ENCODE assay signal across 11 cellular contexts in genomic region chr4:140096483-140096861, GRCh38. TPM values are rescaled to one million over a fixed set of nuclear protein-coding genes. Genes with fewer than 3 reads are reported as not detected.
A peak's percentile ranks its signal among the peaks of the same experiment; 100 is the strongest.
DNase-seq lines count a peak whose midpoint lies in the region; ATAC-seq and TF ChIP-seq lines count a peak whose summit lies in the region.
"Had no signal": no experiment of that assay in that cellular context is flagged by ENCODE, and none has a peak within 500 bp of the region (broad histone marks: within the 10 kb centered on the region; RNA-seq: fewer than 3 reads in every experiment).

No MANE protein-coding gene starts in this region.

- H3K9me3 ChIP-seq in mucosa of rectum (ENCODE audit: control insufficient read depth in 2 of 2, low read length in 2 of 2) (no peaks in the 10 kb centered on the region), vagina (no peaks in the 10 kb centered on the region)
- H3K9me3 ChIP-seq: tibial nerve had no signal

- DNase-seq in stimulated activated CD4-positive, alpha-beta T cell treated with anti-CD3 and anti-CD28 coated beads, Interleukin-1b, Interleukin-23, amount 100 ng/mL, for 48 hours = peak; percentile 13
- DNase-seq in stimulated activated CD4-positive, alpha-beta T cell treated with anti-CD3 and anti-CD28 coated beads, Interleukin-2, amount 100 ng/mL, for 24 hours = no peak
- DNase-seq in vagina (ENCODE audit: extremely low spot score in 2 of 2) (no peak), SIG-M5 treated with dmso at 0.1 percent for 504 hours (lab: John Stamatoyannopoulos, UW; ENCODE audit: unreplicated experiment) (no peak)
- no peak for DNase-seq in stimulated activated CD4-positive, alpha-beta T cell treated with anti-CD3 and anti-CD28 coated beads, Interleukin-2, amount 100 ng/mL, for 48 hours
- DNase-seq: NCI-H2029 treated with DMSO at 0.1 percent for 48 hours had no signal

- TF ChIP-seq POLR2A in vagina (IDR thresholded peaks at IDR 0.05) = no peak

- H3K27ac ChIP-seq in mucosa of rectum (ENCODE audit: low read depth in 2 of 2, low read length in 2 of 2) (peak overlapping the region; percentile 12 to 17), vagina (peak overlapping the region; percentile 35)

- H3K9ac ChIP-seq in mucosa of rectum (ENCODE audit: low read depth in 1 of 2, low read length in 2 of 2) = no peak overlapping the region

- peaks cover 84% of the 10 kb centered on the region for H3K4me1 Mint-ChIP-seq in activated naive CD8-positive, alpha-beta T cell (ENCODE audit: low read depth)

- H3K4me3 Mint-ChIP-seq in activated naive CD8-positive, alpha-beta T cell = peak overlapping the region; percentile 88
- H3K4me3 Mint-ChIP-seq: GM23338 had no signal

- no peak for TF ChIP-seq CTCF in vagina (IDR thresholded peaks at IDR 0.05)

- H3K9me3 Mint-ChIP-seq in activated naive CD8-positive, alpha-beta T cell (ENCODE audit: low read depth) = no peaks in the 10 kb centered on the region
- H3K9me3 Mint-ChIP-seq: GM23338 had no signal

- peak overlapping the region in 1 of 2 donors; percentile 10 for H3K4me3 ChIP-seq in mucosa of rectum (ENCODE audit: low read length in 2 of 2)
- no peak overlapping the region for H3K4me3 ChIP-seq in vagina
- H3K4me3 ChIP-seq: GM23338, tibial nerve had no signal

- H3K27me3 Mint-ChIP-seq in activated naive CD8-positive, alpha-beta T cell = no peaks in the 10 kb centered on the region

- no peak for ATAC-seq in GM19035 (IDR thresholded peaks at IDR 0.05; ENCODE audit: unreplicated experiment)
- ATAC-seq: GM23338 had no signal

- H3K4me1 ChIP-seq in mucosa of rectum (ENCODE audit: control insufficient read depth in 2 of 2, insufficient read depth in 2 of 2, low read length in 2 of 2) (peaks cover 24 to 28% of the 10 kb centered on the region in 2 donors), vagina (peaks cover 74% of the 10 kb centered on the region)

- intact Hi-C loops in vagina (cut with DNase I) = no loop called here

- no peaks in the 10 kb centered on the region for H3K36me3 ChIP-seq in mucosa of rectum (ENCODE audit: control insufficient read depth in 2 of 2, insufficient read depth in 2 of 2, low read length in 2 of 2)
- no peaks in the 10 kb centered on the region for H3K36me3 ChIP-seq in vagina
- H3K36me3 ChIP-seq: tibial nerve had no signal

- H3K27me3 ChIP-seq in mucosa of rectum (ENCODE audit: control insufficient read depth in 2 of 2, insufficient read depth in 2 of 2, low read length in 2 of 2) (no peaks in the 10 kb centered on the region), vagina (no peaks in the 10 kb centered on the region)
- H3K27me3 ChIP-seq: tibial nerve had no signal

- H3K27ac Mint-ChIP-seq in activated naive CD8-positive, alpha-beta T cell = peak overlapping the region; percentile 91
- H3K27ac Mint-ChIP-seq: GM23338 had no signal

- H3K36me3 Mint-ChIP-seq in activated naive CD8-positive, alpha-beta T cell = no peaks in the 10 kb centered on the region

RNA-seq across cellular contexts. Expression of gene MAML3, which starts 57.5 kb away (rescaled TPM):
- total RNA-seq in vagina = 16.2 TPM
